Comparison of ENCODE assay signal across 20 cellular contexts in genomic region chr15:101314726-101315125, GRCh38.
"Had no signal": no experiment of that assay in that cellular context is flagged by ENCODE, and none has a peak within 500 bp of the region (broad histone marks: within the 10 kb centered on the region; RNA-seq: fewer than 3 reads in every experiment).

No MANE protein-coding gene starts in this region.

- H3K36me3 ChIP-seq: sigmoid colon, thoracic aorta, transverse colon had no signal

- H3K27me3 ChIP-seq: gastrocnemius medialis, transverse colon had no signal

- H3K4me3 ChIP-seq: esophagus muscularis mucosa, gastrocnemius medialis, sigmoid colon, skin epidermis, stomach, thoracic aorta, transverse colon had no signal

- DNase-seq: effector memory CD8-positive, alpha-beta T cell; gastrocnemius medialis; glutamatergic neuron; immature natural killer cell; kidney; mammary epithelial cell; naive thymus-derived CD4-positive, alpha-beta T cell; nephron progenitor cell; sigmoid colon; stimulated activated CD4-positive, alpha-beta T cell treated with anti-CD3 and anti-CD28 coated beads, Interleukin-12 subunit alpha, Interleukin-12 subunit beta, amount 100 ng/mL, for 4 hours; stimulated activated naive CD4-positive, alpha-beta T cell; stomach; substantia nigra; transverse colon had no signal

- H3K4me3 Mint-ChIP-seq: dendritic cell treated with granulocyte-macrophage colony-stimulating factor and Interleukin-4, amounts not matched to agents 40 ng/mL and 50 ng/mL, for 4 days; effector memory CD8-positive, alpha-beta T cell; immature natural killer cell; naive thymus-derived CD4-positive, alpha-beta T cell; nephron progenitor cell had no signal

- H3K9me3 ChIP-seq: esophagus muscularis mucosa, gastrocnemius medialis, sigmoid colon, stomach, thoracic aorta, transverse colon had no signal

- H3K27ac ChIP-seq: epithelial cell of prostate, esophagus muscularis mucosa, gastrocnemius medialis, sigmoid colon, skin epidermis, stomach, thoracic aorta, transverse colon had no signal

- H3K27ac Mint-ChIP-seq: dendritic cell treated with granulocyte-macrophage colony-stimulating factor and Interleukin-4, amounts not matched to agents 40 ng/mL and 50 ng/mL, for 4 days; effector memory CD8-positive, alpha-beta T cell; naive thymus-derived CD4-positive, alpha-beta T cell; nephron progenitor cell had no signal

- H3K4me1 Mint-ChIP-seq: nephron progenitor cell had no signal

- ATAC-seq: effector memory CD8-positive, alpha-beta T cell; gastrocnemius medialis; left colon; naive thymus-derived CD4-positive, alpha-beta T cell had no signal

- H3K4me1 ChIP-seq: esophagus muscularis mucosa, gastrocnemius medialis, sigmoid colon, stomach, transverse colon had no signal

- H3K9me3 Mint-ChIP-seq: dendritic cell treated with granulocyte-macrophage colony-stimulating factor and Interleukin-4, amounts not matched to agents 40 ng/mL and 50 ng/mL, for 4 days; effector memory CD8-positive, alpha-beta T cell; immature natural killer cell; nephron progenitor cell had no signal
